In the genomic region with DNA sequence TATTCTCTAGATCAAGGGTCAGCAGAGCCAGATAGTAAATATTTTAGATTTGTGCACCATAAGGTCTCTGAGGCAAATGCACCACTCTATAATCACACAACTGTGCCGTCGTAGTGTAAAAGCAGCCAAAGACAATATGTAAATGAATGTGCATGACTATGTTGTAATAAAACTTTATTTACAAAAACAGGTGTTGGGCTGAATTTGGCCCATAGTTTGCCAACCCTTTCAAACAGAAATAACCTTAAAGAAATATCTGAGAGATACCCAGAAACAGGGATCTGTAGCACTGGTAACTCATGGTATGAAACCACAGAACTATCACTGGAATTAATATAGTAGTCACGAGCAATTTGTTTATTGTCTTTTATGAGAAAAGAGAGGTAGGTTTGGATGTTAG, we compare ENCODE assay signal across 9 cellular contexts.
DNase-seq lines count a peak whose midpoint lies in the region; ATAC-seq and TF ChIP-seq lines count a peak whose summit lies in the region.
"Had no signal": no experiment of that assay in that cellular context is flagged by ENCODE, and none has a peak within 500 bp of the region (broad histone marks: within the 10 kb centered on the region; RNA-seq: fewer than 3 reads in every experiment).

No MANE protein-coding gene starts in this region.

- H3K4me1 ChIP-seq in Peyer's patch (peaks cover 0 to 24% (median 6%) of the 10 kb centered on the region in 4 donors), psoas muscle (peaks cover 31% of the 10 kb centered on the region)

- no peaks in the 10 kb centered on the region for H3K36me3 ChIP-seq in Peyer's patch
- no peaks in the 10 kb centered on the region for H3K36me3 ChIP-seq in psoas muscle (ENCODE audit: insufficient read depth in 1 of 2, low read depth in 1 of 2)

- TF ChIP-seq CTCF in Peyer's patch (IDR thresholded peaks at IDR 0.05), result no peak
- TF ChIP-seq CTCF in psoas muscle (IDR thresholded peaks at IDR 0.05), result no peak

- TF ChIP-seq POLR2A in Peyer's patch (IDR thresholded peaks at IDR 0.05), result no peak

- intact Hi-C loops in psoas muscle (cut with DNase I) (no loop called here), cardiac septum (cut with DNase I) (no loop called here)

- WGBS in psoas muscle, 3 donors, result 66 to 79% (median 70%) methylated on average over 3 of the region's 3 CpGs

- H3K9me3 ChIP-seq in Peyer's patch (no peaks in the 10 kb centered on the region), psoas muscle (no peaks in the 10 kb centered on the region)

- ATAC-seq in GM18867 (IDR thresholded peaks at IDR 0.05; ENCODE audit: unreplicated experiment), result peak; percentile 24
- ATAC-seq in HG02610 (IDR thresholded peaks at IDR 0.05; ENCODE audit: unreplicated experiment), result peak; percentile 30
- ATAC-seq in psoas muscle, result no peak
- ATAC-seq: HCT116 had no signal

- DNase-seq in Peyer's patch (no peak), psoas muscle (no peak), SKM-1 treated with dmso at 0.1 percent for 144 hours (lab: John Stamatoyannopoulos, UW; ENCODE audit: unreplicated experiment) (no peak), cerebellar nuclear complex (lab: John Stamatoyannopoulos, UW) (no peak), cardiac septum (ENCODE audit: low spot score) (no peak)
- no peak for DNase-seq in stimulated activated CD8-positive, alpha-beta memory T cell treated with anti-CD3 and anti-CD28 coated beads, Interleukin-4, amount 100 ng/mL, for 48 hours

- H3K4me3 ChIP-seq in Peyer's patch (no peak overlapping the region), psoas muscle (peak overlapping the region; percentile 43)

- H3K27ac ChIP-seq in Peyer's patch (peak overlapping the region; percentile 3 to 73 (median 43)), psoas muscle (peak overlapping the region; percentile 60)

- H3K27me3 ChIP-seq in Peyer's patch, result no peaks in the 10 kb centered on the region
- no peaks in the 10 kb centered on the region for H3K27me3 ChIP-seq in psoas muscle (ENCODE audit: insufficient read depth in 3 of 3, low read length in 2 of 3)

Comparison
In these comparisons a context has a peak if more than half of its experiments do, and no peak if none do; other contexts are left out.
1. ATAC-seq: peak in GM18867 (single experiment) and HG02610 (single experiment); none in psoas muscle (0 of 4).